Comparison of ENCODE assay signal across 10 cellular contexts in genomic region chr13:27147530-27148170, GRCh38. TPM values are rescaled to one million over a fixed set of nuclear protein-coding genes. Genes with fewer than 3 reads are reported as not detected.
DNase-seq lines count a peak whose midpoint lies in the region; ATAC-seq and TF ChIP-seq lines count a peak whose summit lies in the region.
"Had no signal": no experiment of that assay in that cellular context is flagged by ENCODE, and none has a peak within 500 bp of the region (broad histone marks: within the 10 kb centered on the region; RNA-seq: fewer than 3 reads in every experiment).

No MANE protein-coding gene starts in this region.

- DNase-seq in CD4-positive, CD25-positive, alpha-beta regulatory T cell, result peak in 2 of 3 donors; percentile 23 to 74
- DNase-seq in activated CD4-positive, alpha-beta memory T cell treated with anti-CD3 and anti-CD28 coated beads, Interleukin-2, amount 10 ng/mL, durations not matched to agents 7 days and 5 days, result no peak
- DNase-seq in NCI-H1417 (lab: John Stamatoyannopoulos, UW) (no peak), nephron progenitor cell (no peak), anterior cingulate cortex (lab: John Stamatoyannopoulos, UW) (no peak), islet precursor cell (no peak)
- DNase-seq: CD8-positive, alpha-beta memory T cell; psoas muscle had no signal

- peak; percentile 78 to 83 for ATAC-seq in CD4-positive, CD25-positive, alpha-beta regulatory T cell (ENCODE audit: low read depth in 2 of 2)
- ATAC-seq in GM19035 (IDR thresholded peaks at IDR 0.05; ENCODE audit: unreplicated experiment) (peak; percentile 54), HG02943 (IDR thresholded peaks at IDR 0.05; ENCODE audit: low read depth, unreplicated experiment) (peak; percentile 60)
- ATAC-seq: psoas muscle had no signal

- H3K27ac ChIP-seq in CD4-positive, CD25-positive, alpha-beta regulatory T cell (ENCODE audit: insufficient read depth, low read length, poor library complexity, severe bottlenecking), result peak overlapping the region; percentile 67
- H3K27ac ChIP-seq: psoas muscle had no signal

- H3K36me3 Mint-ChIP-seq in CD4-positive, CD25-positive, alpha-beta regulatory T cell, result peaks cover 12% of the 10 kb centered on the region
- H3K36me3 Mint-ChIP-seq in activated CD4-positive, alpha-beta memory T cell treated with anti-CD3 and anti-CD28 coated beads, Interleukin-2, amount 10 ng/mL, durations not matched to agents 7 days and 5 days (ENCODE audit: low read depth), result peaks cover 24% of the 10 kb centered on the region
- peaks cover 41% of the 10 kb centered on the region for H3K36me3 Mint-ChIP-seq in nephron progenitor cell (ENCODE audit: low read depth)

- POLR2A ChIA-PET in activated CD4-positive, alpha-beta memory T cell treated with anti-CD3 and anti-CD28 coated beads, Interleukin-2, amount 10 ng/mL, durations not matched to agents 7 days and 5 days (lab: Charles Lee), result interaction anchor here (1.6 to 1.8 kb wide), 3 partner anchors 15 to 23 kb away, joined by 5 to 8 read pairs (median 8); no protein-coding TSS in a partner anchor

- CTCF ChIA-PET in activated CD4-positive, alpha-beta memory T cell treated with anti-CD3 and anti-CD28 coated beads, Interleukin-2, amount 10 ng/mL, durations not matched to agents 7 days and 5 days (lab: Charles Lee), result interaction anchor here (0.8 kb wide), 1 partner anchor 18 kb away, joined by 3 read pairs; no protein-coding TSS in a partner anchor

- H3K27me3 ChIP-seq in CD4-positive, CD25-positive, alpha-beta regulatory T cell (ENCODE audit: control insufficient read depth, insufficient read depth, low read length), result no peaks in the 10 kb centered on the region

- peaks cover 36% of the 10 kb centered on the region for H3K4me1 ChIP-seq in CD4-positive, CD25-positive, alpha-beta regulatory T cell (ENCODE audit: control insufficient read depth, insufficient read depth, low read length, poor library complexity, severe bottlenecking)

- H3K4me3 ChIP-seq in CD4-positive, CD25-positive, alpha-beta regulatory T cell (ENCODE audit: low read depth, low read length), result peak overlapping the region; percentile 38
- H3K4me3 ChIP-seq: psoas muscle had no signal

- H3K4me3 Mint-ChIP-seq in CD4-positive, CD25-positive, alpha-beta regulatory T cell, result peak overlapping the region in 2 of 4 donors; percentile 47 to 55
- no peak overlapping the region for H3K4me3 Mint-ChIP-seq in activated CD4-positive, alpha-beta memory T cell treated with anti-CD3 and anti-CD28 coated beads, Interleukin-2, amount 10 ng/mL, durations not matched to agents 7 days and 5 days
- no peak overlapping the region for H3K4me3 Mint-ChIP-seq in nephron progenitor cell

- no peaks in the 10 kb centered on the region for H3K9me3 ChIP-seq in CD4-positive, CD25-positive, alpha-beta regulatory T cell (ENCODE audit: control insufficient read depth in 2 of 2, low read length in 2 of 2)

- no peaks in the 10 kb centered on the region for H3K27me3 Mint-ChIP-seq in CD4-positive, CD25-positive, alpha-beta regulatory T cell
- H3K27me3 Mint-ChIP-seq in activated CD4-positive, alpha-beta memory T cell treated with anti-CD3 and anti-CD28 coated beads, Interleukin-2, amount 10 ng/mL, durations not matched to agents 7 days and 5 days, result no peaks in the 10 kb centered on the region
- peaks cover 4% of the 10 kb centered on the region for H3K27me3 Mint-ChIP-seq in nephron progenitor cell (ENCODE audit: low read depth, poor library complexity)
- H3K27me3 Mint-ChIP-seq: CD8-positive, alpha-beta memory T cell had no signal

- H3K4me1 Mint-ChIP-seq in CD4-positive, CD25-positive, alpha-beta regulatory T cell, result peaks cover 58 to 81% (median 71%) of the 10 kb centered on the region in 4 donors
- peaks cover 47% of the 10 kb centered on the region for H3K4me1 Mint-ChIP-seq in activated CD4-positive, alpha-beta memory T cell treated with anti-CD3 and anti-CD28 coated beads, Interleukin-2, amount 10 ng/mL, durations not matched to agents 7 days and 5 days
- no peaks in the 10 kb centered on the region for H3K4me1 Mint-ChIP-seq in nephron progenitor cell

- no peaks in the 10 kb centered on the region for H3K36me3 ChIP-seq in CD4-positive, CD25-positive, alpha-beta regulatory T cell (ENCODE audit: control insufficient read depth, insufficient read depth, low read length)

- peaks cover 0 to 4% (median 0%) of the 10 kb centered on the region in 7 donors for H3K9me3 Mint-ChIP-seq in CD4-positive, CD25-positive, alpha-beta regulatory T cell
- H3K9me3 Mint-ChIP-seq in activated CD4-positive, alpha-beta memory T cell treated with anti-CD3 and anti-CD28 coated beads, Interleukin-2, amount 10 ng/mL, durations not matched to agents 7 days and 5 days, result peaks cover 2% of the 10 kb centered on the region
- H3K9me3 Mint-ChIP-seq in nephron progenitor cell, result peaks cover 28% of the 10 kb centered on the region

- peak overlapping the region; percentile 72 to 93 (median 76) for H3K27ac Mint-ChIP-seq in CD4-positive, CD25-positive, alpha-beta regulatory T cell
- H3K27ac Mint-ChIP-seq in activated CD4-positive, alpha-beta memory T cell treated with anti-CD3 and anti-CD28 coated beads, Interleukin-2, amount 10 ng/mL, durations not matched to agents 7 days and 5 days, result peak overlapping the region; percentile 73
- H3K27ac Mint-ChIP-seq in nephron progenitor cell, result no peak overlapping the region

- TF ChIP-seq CTCF in nephron progenitor cell (IDR thresholded peaks at IDR 0.05), result no peak

RNA-seq across cellular contexts. Expression of gene USP12, which starts 24.0 kb away (rescaled TPM):
- 67.6 TPM for total RNA-seq in CD4-positive, CD25-positive, alpha-beta regulatory T cell
- polyA plus RNA-seq in CD4-positive, CD25-positive, alpha-beta regulatory T cell, result 10 to 100 TPM; 13.5 to 20.7 (median 15.6) TPM
- 10 to 100 TPM; 22.5 to 23.5 TPM for total RNA-seq in activated CD4-positive, alpha-beta memory T cell treated with anti-CD3 and anti-CD28 coated beads, Interleukin-2, amount 10 ng/mL, durations not matched to agents 7 days and 5 days

Comparison
In these comparisons a context has a peak if more than half of its experiments do, and no peak if none do; other contexts are left out.
1. DNase-seq: peak in CD4-positive, CD25-positive, alpha-beta regulatory T cell (2 of 3); none in activated CD4-positive, alpha-beta memory T cell treated with anti-CD3 and anti-CD28 coated beads, Interleukin-2, amount 10 ng/mL, durations not matched to agents 7 days and 5 days (single experiment), NCI-H1417 (0 of 3), nephron progenitor cell (single experiment), anterior cingulate cortex (0 of 58) and islet precursor cell (single experiment).
2. Peak in every context shown above with its lines, with median percentiles within 50 percentile points of each other: ATAC-seq.